In genomic region chr9:125889122-125889523, GRCh38 we compare ENCODE assay signal across 8 cellular contexts.
A peak's percentile ranks its signal among the peaks of the same experiment; 100 is the strongest.
DNase-seq lines count a peak whose midpoint lies in the region; ATAC-seq, FAIRE-seq and TF ChIP-seq lines count a peak whose summit lies in the region.

No MANE protein-coding gene starts in this region.

- peaks cover 30% of the 10 kb centered on the region for H3K27me3 Mint-ChIP-seq in activated naive CD8-positive, alpha-beta T cell treated with anti-CD3 and anti-CD28 coated beads for 36 hours

- H3K27ac Mint-ChIP-seq in activated naive CD8-positive, alpha-beta T cell treated with anti-CD3 and anti-CD28 coated beads for 36 hours = no peak overlapping the region

- DNase-seq in GM10248 (ENCODE audit: extremely low spot score) = peak; percentile 8
- no peak for DNase-seq in activated naive CD8-positive, alpha-beta T cell treated with anti-CD3 and anti-CD28 coated beads for 36 hours
- DNase-seq in right cardiac atrium = peak; percentile 45 to 79 (median 76)
- DNase-seq in renal cortical epithelial cell (ENCODE audit: low read depth) = peak; percentile 9
- no peak for DNase-seq in urothelium cell line (ENCODE audit: low spot score)
- DNase-seq in epidermal melanocyte (ENCODE audit: insufficient read length, low spot score) = no peak
- DNase-seq in NCI-H1436 treated with DMSO at 0.1 percent for 48 hours (lab: John Stamatoyannopoulos, UW) = no peak

- peak overlapping the region; percentile 3 for H3K27ac ChIP-seq in right cardiac atrium (ENCODE audit: low read length)

- peak overlapping the region; percentile 76 for H3K4me3 Mint-ChIP-seq in activated naive CD8-positive, alpha-beta T cell treated with anti-CD3 and anti-CD28 coated beads for 36 hours

- H3K4me1 Mint-ChIP-seq in activated naive CD8-positive, alpha-beta T cell treated with anti-CD3 and anti-CD28 coated beads for 36 hours = peaks cover 4% of the 10 kb centered on the region

- no peaks in the 10 kb centered on the region for H3K4me1 ChIP-seq in right cardiac atrium (ENCODE audit: control insufficient read depth, insufficient read depth, low read length)

- no peaks in the 10 kb centered on the region for H3K36me3 Mint-ChIP-seq in activated naive CD8-positive, alpha-beta T cell treated with anti-CD3 and anti-CD28 coated beads for 36 hours

- FAIRE-seq in urothelium cell line (lab: Jason Lieb, UNC) = no peak

- ATAC-seq in HG03432 (IDR thresholded peaks at IDR 0.05; ENCODE audit: unreplicated experiment) = peak; percentile 37
- ATAC-seq in right cardiac atrium = peak; percentile 79 to 88

- H3K4me3 ChIP-seq in right cardiac atrium (ENCODE audit: low read length) = peak overlapping the region; percentile 66

- CTCF ChIA-PET in GM10248 (lab: Yijun Ruan, JAX) = interaction anchor here (1.0 kb wide), 1 partner anchor 150 kb away, joined by 3 read pairs; no protein-coding TSS in a partner anchor

- H3K9me3 ChIP-seq in right cardiac atrium (ENCODE audit: control insufficient read depth, low read length) = no peaks in the 10 kb centered on the region

- no peaks in the 10 kb centered on the region for H3K9me3 Mint-ChIP-seq in activated naive CD8-positive, alpha-beta T cell treated with anti-CD3 and anti-CD28 coated beads for 36 hours

- TF ChIP-seq CTCF in GM10248 (IDR thresholded peaks at IDR 0.05; ENCODE audit: control extremely low read depth, extremely low read depth, low read depth, missing control alignments) = no peak

- WGBS in right cardiac atrium = 10% methylated on average over 22 of the region's 22 CpGs

- intact Hi-C loops in right cardiac atrium (cut with DNase I) = loop anchor here in 2 of 4 donors (5.0 to 10.0 kb wide), 2 partner anchors 134 to 142 kb away; partner anchors contain the start of gene PBX3 (in 1 of the 2)

- H3K27me3 ChIP-seq in right cardiac atrium (ENCODE audit: control insufficient read depth, insufficient read depth) = no peaks in the 10 kb centered on the region

- POLR2A ChIA-PET in GM10248 (lab: Yijun Ruan, JAX) = interaction anchor here (0.6 kb wide), 1 partner anchor 126 kb away, joined by 3 read pairs; no protein-coding TSS in a partner anchor

Comparison
In these comparisons a context has a peak if more than half of its experiments do, and no peak if none do; other contexts are left out.
1. DNase-seq: peak in GM10248 (single experiment), right cardiac atrium (3 of 3) and renal cortical epithelial cell (single experiment); none in activated naive CD8-positive, alpha-beta T cell treated with anti-CD3 and anti-CD28 coated beads for 36 hours (single experiment), urothelium cell line (single experiment), epidermal melanocyte (single experiment) and NCI-H1436 treated with DMSO at 0.1 percent for 48 hours (single experiment).